23 cellular contexts compared by ENCODE assay signal in the genomic region with DNA sequence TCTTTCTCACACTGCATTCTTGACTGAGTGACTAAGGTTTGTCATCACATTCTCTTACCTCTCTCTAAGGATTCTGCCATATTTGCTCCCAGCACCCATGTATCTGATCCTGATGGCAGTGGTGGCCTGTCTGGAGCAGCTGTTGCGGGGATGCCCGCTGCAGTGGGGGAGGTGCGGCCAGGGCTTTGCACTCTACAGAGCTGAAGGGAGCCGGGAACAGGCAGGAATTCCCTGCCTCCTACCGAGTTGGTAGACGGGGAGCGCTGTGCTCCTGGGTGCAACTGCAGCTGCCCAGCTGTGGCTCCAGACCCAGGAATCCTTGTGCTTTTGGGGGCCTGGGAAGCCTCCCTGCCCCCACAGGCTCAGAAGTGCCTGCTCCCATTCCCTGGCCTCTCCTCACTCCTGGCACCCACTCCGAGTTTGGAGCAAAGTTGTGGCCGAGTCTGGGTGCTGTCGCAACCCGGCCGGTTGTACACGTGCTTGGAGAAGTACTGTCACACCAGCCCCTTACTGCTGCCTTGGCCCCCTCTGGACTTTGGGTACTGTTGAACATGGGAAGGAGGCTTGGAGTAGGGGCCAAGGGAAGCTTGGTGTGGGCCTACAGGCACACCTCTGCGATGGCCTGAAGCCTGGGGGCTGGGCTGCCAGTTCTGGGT.
"Had no signal": no experiment of that assay in that cellular context is flagged by ENCODE, and none has a peak within 500 bp of the region (broad histone marks: within the 10 kb centered on the region; RNA-seq: fewer than 3 reads in every experiment).

No MANE protein-coding gene starts in this region.

- H3K36me3 Mint-ChIP-seq: T-cell had no signal

- H3K4me3 Mint-ChIP-seq: IgD-negative memory B cell; T-cell; T-helper 1 cell treated with Interleukin-12 subunit alpha and Interleukin-12 subunit beta and Interleukin-4 antibody, amounts not matched to agents 30 μg/mL and 1 μg/mL, for 36 hours had no signal

- H3K9me2 ChIP-seq: SK-N-SH had no signal

- H3K4me3 ChIP-seq: K562 had no signal

- H3K9me3 Mint-ChIP-seq: IgD-negative memory B cell; T-cell; T-helper 1 cell treated with Interleukin-12 subunit alpha and Interleukin-12 subunit beta and Interleukin-4 antibody, amounts not matched to agents 30 μg/mL and 1 μg/mL, for 36 hours had no signal

- H3K27ac ChIP-seq: KMS-11 had no signal

- H3K9me3 ChIP-seq: SK-N-SH had no signal

- ATAC-seq: K562, T-cell had no signal

- H3K4me2 ChIP-seq: KMS-11, SK-N-SH had no signal

- H3K27ac Mint-ChIP-seq: IgD-negative memory B cell; T-cell; T-helper 1 cell treated with Interleukin-12 subunit alpha and Interleukin-12 subunit beta and Interleukin-4 antibody, amounts not matched to agents 30 μg/mL and 1 μg/mL, for 36 hours had no signal

- H3K4me1 Mint-ChIP-seq: IgD-negative memory B cell, T-cell had no signal

- DNase-seq: MV-4-11, NCI-H1048, NCI-H1105, NCI-H1417, NCI-H1436 treated with DMSO at 0.1 percent for 48 hours, NCI-H1694, NCI-H187 treated with DMSO at 0.1 percent for 48 hours, NCI-H2029 treated with DMSO at 0.1 percent for 48 hours, NCI-H2171 treated with DMSO at 0.1 percent for 48 hours, NCI-H345, NCI-H446 treated with DMSO at 0.1 percent for 48 hours, NCI-H510A treated with DMSO at 0.1 percent for 48 hours, NCI-H526, Right ventricle myocardium superior, RPMI8226, SIG-M5, SK-N-SH, SW 1271, T-cell had no signal
